In genomic region chr12:47889040-47889439, GRCh38 we compare ENCODE assay signal across 10 cellular contexts. TPM values are rescaled to one million over a fixed set of nuclear protein-coding genes. Genes with fewer than 3 reads are reported as not detected.
DNase-seq lines count a peak whose midpoint lies in the region; ATAC-seq, FAIRE-seq and TF ChIP-seq lines count a peak whose summit lies in the region.
"Had no signal": no experiment of that assay in that cellular context is flagged by ENCODE, and none has a peak within 500 bp of the region (broad histone marks: within the 10 kb centered on the region; RNA-seq: fewer than 3 reads in every experiment).

No MANE protein-coding gene starts in this region.

- peak overlapping the region; percentile 94 for H3K27ac Mint-ChIP-seq in activated naive CD8-positive, alpha-beta T cell treated with anti-CD3 and anti-CD28 coated beads, Interleukin-2, amount 10 ng/mL, durations not matched to agents 7 days and 5 days
- H3K27ac Mint-ChIP-seq: activated naive CD4-positive, alpha-beta T cell treated with anti-CD3 and anti-CD28 coated beads, Interleukin-2, amount 50 U/mL, for 24 hours had no signal

- peak overlapping the region; percentile 69 for H3K4me3 Mint-ChIP-seq in activated naive CD8-positive, alpha-beta T cell treated with anti-CD3 and anti-CD28 coated beads, Interleukin-2, amount 10 ng/mL, durations not matched to agents 7 days and 5 days
- H3K4me3 Mint-ChIP-seq: activated naive CD4-positive, alpha-beta T cell treated with anti-CD3 and anti-CD28 coated beads, Interleukin-2, amount 50 U/mL, for 24 hours had no signal

- H3K36me3 ChIP-seq in right lobe of liver = no peaks in the 10 kb centered on the region
- H3K36me3 ChIP-seq in HepG2 (replicated peaks in 1 of 2; ENCODE audit: control insufficient read depth in 1 of 2, insufficient read depth in 2 of 2, low read length in 2 of 2) = no peaks in the 10 kb centered on the region
- no peaks in the 10 kb centered on the region for H3K36me3 ChIP-seq in Karpas-422 (ENCODE audit: insufficient read depth, low read length)
- H3K36me3 ChIP-seq in upper lobe of left lung = no peaks in the 10 kb centered on the region
- no peaks in the 10 kb centered on the region for H3K36me3 ChIP-seq in SJCRH30

- DNase-seq in right lobe of liver (no peak), HepG2 (ENCODE audit: low spot score) (no peak), Karpas-422 (no peak), upper lobe of left lung (peak in 1 of 2 donors; percentile 50), SJCRH30 (no peak), omental fat pad (ENCODE audit: low spot score) (no peak), NCI-H2029 treated with DMSO at 0.1 percent for 48 hours (lab: John Stamatoyannopoulos, UW) (no peak)
- DNase-seq in activated naive CD8-positive, alpha-beta T cell treated with anti-CD3 and anti-CD28 coated beads, Interleukin-2, amount 10 ng/mL, durations not matched to agents 7 days and 5 days = peak; percentile 58
- DNase-seq: PC-3 had no signal

- CTCF ChIA-PET in HepG2 (lab: Yijun Ruan, JAX; ENCODE audit: low intra/inter-chr PET ratio, low total read pairs) = no interaction called here

- no peaks in the 10 kb centered on the region for H3K79me2 ChIP-seq in HepG2 (ENCODE audit: insufficient read depth, low read length)
- H3K79me2 ChIP-seq in Karpas-422 (ENCODE audit: low read length) = no peaks in the 10 kb centered on the region

- no peak for TF ChIP-seq RAD21 in HepG2 (CRISPR knock-in tag; IDR thresholded peaks at IDR 0.05)

- H3K4me1 ChIP-seq in right lobe of liver (peaks cover 0 to 2% (median 0%) of the 10 kb centered on the region in 4 donors), HepG2 (ENCODE audit: insufficient read depth, low read length) (peaks cover 18% of the 10 kb centered on the region), Karpas-422 (ENCODE audit: low read length) (no peaks in the 10 kb centered on the region), upper lobe of left lung (peaks cover 0 to 55% (median 20%) of the 10 kb centered on the region in 4 donors), SJCRH30 (peaks cover 5% of the 10 kb centered on the region; the same call in 1 of the 2 replicates)

- H3K4me3 ChIP-seq in right lobe of liver = no peak overlapping the region
- H3K4me3 ChIP-seq in HepG2 (replicated peaks in 1 of 3; ENCODE audit: insufficient read depth in 1 of 3, low read depth in 2 of 3, low read length in 3 of 3) = no peak overlapping the region
- no peak overlapping the region for H3K4me3 ChIP-seq in Karpas-422 (ENCODE audit: low read length)
- no peak overlapping the region for H3K4me3 ChIP-seq in upper lobe of left lung
- no peak overlapping the region for H3K4me3 ChIP-seq in SJCRH30

- H3K27me3 Mint-ChIP-seq in activated naive CD8-positive, alpha-beta T cell treated with anti-CD3 and anti-CD28 coated beads, Interleukin-2, amount 10 ng/mL, durations not matched to agents 7 days and 5 days = no peaks in the 10 kb centered on the region
- H3K27me3 Mint-ChIP-seq: activated naive CD4-positive, alpha-beta T cell treated with anti-CD3 and anti-CD28 coated beads, Interleukin-2, amount 50 U/mL, for 24 hours had no signal

- peaks cover 77% of the 10 kb centered on the region for H3K4me1 Mint-ChIP-seq in activated naive CD8-positive, alpha-beta T cell treated with anti-CD3 and anti-CD28 coated beads, Interleukin-2, amount 10 ng/mL, durations not matched to agents 7 days and 5 days

- H3K36me3 Mint-ChIP-seq in activated naive CD8-positive, alpha-beta T cell treated with anti-CD3 and anti-CD28 coated beads, Interleukin-2, amount 10 ng/mL, durations not matched to agents 7 days and 5 days = peaks cover 22% of the 10 kb centered on the region

- no peak for TF ChIP-seq POLR2A in right lobe of liver (IDR thresholded peaks at IDR 0.05)
- TF ChIP-seq POLR2A in HepG2 (IDR thresholded peaks at IDR 0.05; ENCODE audit: insufficient read depth in 1 of 2, low read depth in 2 of 2, low read length in 2 of 2) = no peak
- peak in 1 of 4 donors; percentile 33 for TF ChIP-seq POLR2A in upper lobe of left lung (IDR thresholded peaks at IDR 0.05)

- no peaks in the 10 kb centered on the region for H3K27me3 ChIP-seq in right lobe of liver
- H3K27me3 ChIP-seq in HepG2 (ENCODE audit: control insufficient read depth in 1 of 2, insufficient read depth in 2 of 2, low read length in 2 of 2) = peaks cover 0 to 4% of the 10 kb centered on the region in 2 experiments; a peak in 1 of 5 replicates
- H3K27me3 ChIP-seq in Karpas-422 (ENCODE audit: low read length) = no peaks in the 10 kb centered on the region
- no peaks in the 10 kb centered on the region for H3K27me3 ChIP-seq in upper lobe of left lung
- H3K27me3 ChIP-seq in SJCRH30 = peaks cover 24% of the 10 kb centered on the region

- H3K27ac ChIP-seq in right lobe of liver = no peak overlapping the region
- no peak overlapping the region for H3K27ac ChIP-seq in HepG2 (ENCODE audit: extremely low read length, insufficient read depth, low read length)
- H3K27ac ChIP-seq in Karpas-422 (ENCODE audit: low read length) = no peak overlapping the region
- H3K27ac ChIP-seq in upper lobe of left lung = peak overlapping the region; percentile 7 to 68 (median 50)
- H3K27ac ChIP-seq in SJCRH30 = no peak overlapping the region

- intact Hi-C loops in right lobe of liver (cut with DNase I) = no loop called here
- intact Hi-C loops in HepG2 (cut with micrococcal nuclease; ENCODE audit: unreplicated experiment) = no loop called here

- 59% methylated on average over 4 of the region's 4 CpGs for WGBS in right lobe of liver (ENCODE audit: insufficient coverage, low coverage, low lambda C conversion rate, missing lambda C conversion rate)
- WGBS in HepG2 (ENCODE audit: low lambda C conversion rate) = 52% methylated on average over 1 of the region's 4 CpGs
- WGBS in upper lobe of left lung, 2 donors = 66 to 76% methylated on average over 4 of the region's 4 CpGs

- H3K4me2 ChIP-seq in HepG2 (ENCODE audit: low read depth, low read length) (no peak overlapping the region), Karpas-422 (ENCODE audit: low read depth, low read length, poor library complexity, severe bottlenecking) (no peak overlapping the region)

- no peak overlapping the region for H2AFZ ChIP-seq in HepG2 (ENCODE audit: low read length)
- H2AFZ ChIP-seq in Karpas-422 (ENCODE audit: low read length) = 0 out of 2 replicates have a peak overlapping the region, but pooled peaks have one; percentile 40

- H3K9me3 Mint-ChIP-seq in activated naive CD8-positive, alpha-beta T cell treated with anti-CD3 and anti-CD28 coated beads, Interleukin-2, amount 10 ng/mL, durations not matched to agents 7 days and 5 days = no peaks in the 10 kb centered on the region
- H3K9me3 Mint-ChIP-seq: activated naive CD4-positive, alpha-beta T cell treated with anti-CD3 and anti-CD28 coated beads, Interleukin-2, amount 50 U/mL, for 24 hours had no signal

- H3K9me2 ChIP-seq in Karpas-422 (replicated peaks; ENCODE audit: insufficient read depth, low read length) = no peaks in the 10 kb centered on the region

- no peak for TF ChIP-seq CTCF in right lobe of liver (IDR thresholded peaks at IDR 0.05)
- TF ChIP-seq CTCF in HepG2 (CRISPR knock-in tag; IDR thresholded peaks at IDR 0.05) = no peak
- no peak for TF ChIP-seq CTCF in upper lobe of left lung (IDR thresholded peaks at IDR 0.05)
- TF ChIP-seq CTCF in omental fat pad (IDR thresholded peaks at IDR 0.05) = no peak

- POLR2A ChIA-PET in HepG2 (lab: Yijun Ruan, JAX) = no interaction called here
- POLR2A ChIA-PET in activated naive CD8-positive, alpha-beta T cell treated with anti-CD3 and anti-CD28 coated beads, Interleukin-2, amount 10 ng/mL, durations not matched to agents 7 days and 5 days (lab: Charles Lee) = interaction anchor here (1.0 to 1.3 kb wide), 4 partner anchors 11 to 171 kb away, joined by 3 to 5 read pairs (median 4); partner anchors contain the start of gene VDR

- FAIRE-seq in HepG2 (lab: Jason Lieb, UNC) = no peak

- in situ Hi-C loops in HepG2 (cut with HindIII; ENCODE audit: extremely low pct_ligation_motif_present, low pct_unique_long_range_greater_than_20kb) = no loop called here

- ATAC-seq in right lobe of liver = peak; percentile 63 to 78 (median 69)
- no peak for ATAC-seq in HepG2
- peak; percentile 84 for ATAC-seq in activated naive CD8-positive, alpha-beta T cell treated with anti-CD3 and anti-CD28 coated beads, Interleukin-2, amount 10 ng/mL, durations not matched to agents 7 days and 5 days (ENCODE audit: low read depth)
- peak; percentile 65 to 67 for ATAC-seq in upper lobe of left lung (ENCODE audit: low FRiP score in 2 of 2)
- no peak for ATAC-seq in omental fat pad (ENCODE audit: low FRiP score)
- ATAC-seq: PC-3 had no signal

- H4K20me1 ChIP-seq in HepG2 (ENCODE audit: insufficient read depth, low read length) = no peaks in the 10 kb centered on the region
- H4K20me1 ChIP-seq in Karpas-422 (ENCODE audit: insufficient read depth, low read depth, low read length) = no peaks in the 10 kb centered on the region

- no TSS peak for BruUV-seq in HepG2 (replicated peaks; lab: Mats Ljungman, UMichigan)

- no peaks in the 10 kb centered on the region for H3K9me3 ChIP-seq in right lobe of liver
- H3K9me3 ChIP-seq in HepG2 (ENCODE audit: low read length) = no peaks in the 10 kb centered on the region
- no peaks in the 10 kb centered on the region for H3K9me3 ChIP-seq in Karpas-422 (ENCODE audit: low read length)
- H3K9me3 ChIP-seq in upper lobe of left lung = no peaks in the 10 kb centered on the region
- no peaks in the 10 kb centered on the region for H3K9me3 ChIP-seq in SJCRH30 (replicated peaks)

- H3K9ac ChIP-seq in HepG2 (ENCODE audit: insufficient read depth, low read depth, low read length) (no peak overlapping the region), Karpas-422 (ENCODE audit: low read length) (no peak overlapping the region)

- TF ChIP-seq EP300 in HepG2 (IDR thresholded peaks at IDR 0.05; ENCODE audit: low read depth in 2 of 2, low read length in 2 of 2) (no peak), HepG2 (CRISPR knock-in tag; IDR thresholded peaks at IDR 0.05; ENCODE audit: borderline replicate concordance) (no peak), upper lobe of left lung (IDR thresholded peaks at IDR 0.05) (no peak)

RNA-seq across cellular contexts. Expression of gene VDR, which starts 15.8 kb away (rescaled TPM):
- total RNA-seq in right lobe of liver (1 to 10 TPM in 1 of 6 experiments, under 1 TPM in 5; 0.18 to 1.2 (median 0.39) TPM), HepG2 (2016; rRNA removed; fragmentation: Illumina TruSeq; extraction: Trizol) (0.21 and 0.33 TPM in 2 replicates), upper lobe of left lung (10 to 100 TPM; 23.0 to 41.1 (median 27.5) TPM), omental fat pad (1 to 10 TPM; 2.8 to 10.0 (median 6.3) TPM)
- total RNA-seq in HepG2 (2016; cell fraction: cytosol; rRNA removed; fragmentation: Illumina TruSeq; extraction: Trizol; ENCODE audit: low read depth) = 0.09 TPM in 1 of 2 replicates, not detected in the other
- 0.40 and 0.52 TPM in 2 replicates for total RNA-seq in HepG2 (2016; cell fraction: insoluble cytoplasmic fraction; rRNA removed; fragmentation: Illumina TruSeq; extraction: Trizol)
- 0.14 and 0.22 TPM in 2 replicates for total RNA-seq in HepG2 (2016; cell fraction: membrane; rRNA removed; fragmentation: Illumina TruSeq; extraction: Trizol)
- 0.16 and 0.25 TPM in 2 replicates for total RNA-seq in HepG2 (2016; cell fraction: nucleus; rRNA removed; fragmentation: Illumina TruSeq; extraction: Trizol)
- 0.08 and 0.13 TPM in 2 replicates for polyA plus RNA-seq in HepG2 (2011; rRNA removed)
- polyA plus RNA-seq in HepG2 (2011; cell fraction: cytosol; rRNA removed) = 0.04 and 0.09 TPM in 2 replicates
- polyA plus RNA-seq in HepG2 (2011; cell fraction: nucleus; rRNA removed) = 0.10 and 0.21 TPM in 2 replicates
- polyA plus RNA-seq in HepG2 (2012) = 0.08 and 0.35 TPM in 2 replicates
- polyA plus RNA-seq in HepG2 (2016; cell fraction: cytosol; fragmentation: Illumina TruSeq; extraction: Trizol; ENCODE audit: low read depth) = not detected in 2 replicates
- polyA plus RNA-seq in HepG2 (2016; cell fraction: insoluble cytoplasmic fraction; fragmentation: Illumina TruSeq; extraction: Trizol; ENCODE audit: low read depth) = 0.24 and 0.36 TPM in 2 replicates
- polyA plus RNA-seq in HepG2 (2016; cell fraction: membrane; fragmentation: Illumina TruSeq; extraction: Trizol; ENCODE audit: low read depth) = 0.03 and 0.12 TPM in 2 replicates
- polyA plus RNA-seq in HepG2 (2016; cell fraction: nucleus; fragmentation: Illumina TruSeq; extraction: Trizol; ENCODE audit: insufficient read depth, low read depth) = 0.48 and 0.64 TPM in 2 replicates
- polyA minus RNA-seq in HepG2 (2011; rRNA and poly(A)+ RNA removed; ENCODE audit: low replicate concordance) = 0.16 and 12.3 TPM in 2 replicates
- polyA minus RNA-seq in HepG2 (2011; cell fraction: cytosol; rRNA and poly(A)+ RNA removed) = not detected in 2 replicates
- polyA minus RNA-seq in HepG2 (2011; cell fraction: nucleus; rRNA and poly(A)+ RNA removed) = 0.13 and 0.25 TPM in 2 replicates
- not detected in 2 replicates for total RNA-seq in Karpas-422 (2014; rRNA removed; shearing (Covaris generic); ENCODE audit: low replicate concordance)
- total RNA-seq in activated naive CD8-positive, alpha-beta T cell treated with anti-CD3 and anti-CD28 coated beads, Interleukin-2, amount 10 ng/mL, durations not matched to agents 7 days and 5 days = 10 to 100 TPM; 13.9 to 14.3 TPM
- total RNA-seq in SJCRH30 (2014; rRNA removed; shearing (Covaris generic)) = 0.10 TPM in 1 of 2 replicates, not detected in the other

Comparison
In these comparisons a context has a peak if more than half of its experiments do, and no peak if none do; other contexts are left out.
1. ATAC-seq: peak in right lobe of liver (4 of 4), activated naive CD8-positive, alpha-beta T cell treated with anti-CD3 and anti-CD28 coated beads, Interleukin-2, amount 10 ng/mL, durations not matched to agents 7 days and 5 days (single experiment) and upper lobe of left lung (2 of 2); none in HepG2 (single experiment) and omental fat pad (single experiment).
2. H3K27ac ChIP-seq: peak in upper lobe of left lung (4 of 4); none in right lobe of liver (0 of 3), HepG2 (single experiment), Karpas-422 (single experiment) and SJCRH30 (single experiment).